In genomic region chr15:52528465-52529288, GRCh38 we compare ENCODE assay signal across 8 cellular contexts. TPM values are rescaled to one million over a fixed set of nuclear protein-coding genes. Genes with fewer than 3 reads are reported as not detected.
DNase-seq lines count a peak whose midpoint lies in the region; ATAC-seq, FAIRE-seq and TF ChIP-seq lines count a peak whose summit lies in the region.

Gene MYO5A (minus strand): TSS chr15:52528880. CDS start chr15:52528806, 74 bp downstream.

- DNase-seq in GM12864 (ENCODE audit: low read depth): peak; percentile 35
- DNase-seq in H54 (ENCODE audit: insufficient read length, low spot score): peak; percentile 57
- peak; percentile 81 for DNase-seq in LoVo (ENCODE audit: low spot score)
- peak; percentile 74 to 75 (median 74) for DNase-seq in T-helper 17 cell
- peak in 52 of 56 donors; percentile 34 to 88 (median 70) for DNase-seq in amygdala (lab: John Stamatoyannopoulos, UW)
- peak; percentile 74 to 92 (median 90) for DNase-seq in right cardiac atrium
- DNase-seq in renal cortical epithelial cell (ENCODE audit: low read depth): peak; percentile 34
- DNase-seq in aorta: peak; percentile 87 to 89

- H3K27ac ChIP-seq in right cardiac atrium (ENCODE audit: low read length) (peak within 1 kb of the TSS; percentile 81), aorta (ENCODE audit: low read depth in 1 of 2, low read length in 2 of 2) (peak within 1 kb of the TSS in 1 of 2 donors; percentile 62)

- H3K4me3 ChIP-seq in GM12864 (ENCODE audit: low read depth, low read length) (peak within 1 kb of the TSS; percentile 77), right cardiac atrium (ENCODE audit: low read length) (peak within 1 kb of the TSS; percentile 85), aorta (ENCODE audit: low read length in 2 of 2) (peak within 1 kb of the TSS; percentile 82 to 92)

- H3K9me3 ChIP-seq in T-helper 17 cell (ENCODE audit: control insufficient read depth, low read length, poor library complexity, severe bottlenecking) (no peaks in the 10 kb centered on the region), right cardiac atrium (ENCODE audit: control insufficient read depth, low read length) (no peaks in the 10 kb centered on the region), aorta (ENCODE audit: control insufficient read depth, low read length) (no peaks in the 10 kb centered on the region)

- H3K27me3 ChIP-seq in right cardiac atrium (ENCODE audit: control insufficient read depth, insufficient read depth) (no peaks in the 10 kb centered on the region), aorta (ENCODE audit: control insufficient read depth in 1 of 2, insufficient read depth in 2 of 2, low read length in 1 of 2) (no peaks in the 10 kb centered on the region)

- under 1% methylated on average over 103 of the region's 103 CpGs for WGBS in right cardiac atrium
- WGBS in aorta, 2 donors: 0 to 1% methylated on average over 56 to 103 of the region's 103 CpGs

- ATAC-seq in T-helper 17 cell: peak; percentile 90
- peak; percentile 94 for ATAC-seq in right cardiac atrium
- peak; percentile 88 for ATAC-seq in aorta (ENCODE audit: low FRiP score)

- no peaks in the 10 kb centered on the region for H3K4me1 ChIP-seq in right cardiac atrium (ENCODE audit: control insufficient read depth, insufficient read depth, low read length)
- H3K4me1 ChIP-seq in aorta (ENCODE audit: control insufficient read depth in 1 of 2, insufficient read depth in 2 of 2, low read length in 2 of 2): no peaks in the 10 kb centered on the region

- no peaks in the 10 kb centered on the region for H3K36me3 Mint-ChIP-seq in T-helper 17 cell (ENCODE audit: low read depth)

- peak within 1 kb of the TSS; percentile 91 for H3K27ac Mint-ChIP-seq in T-helper 17 cell

- H3K36me3 ChIP-seq in aorta (ENCODE audit: control insufficient read depth in 1 of 2, insufficient read depth in 2 of 2, low read length in 1 of 2): no peaks in the 10 kb centered on the region

- H3K4me3 Mint-ChIP-seq in T-helper 17 cell: peak within 1 kb of the TSS; percentile 95

- TF ChIP-seq CTCF in GM12864 (IDR thresholded peaks at IDR 0.05; ENCODE audit: low read depth, low read length, missing control alignments): no peak

- FAIRE-seq in H54 (lab: Jason Lieb, UNC): no peak

- no peaks in the 10 kb centered on the region for H3K27me3 Mint-ChIP-seq in T-helper 17 cell

- intact Hi-C loops in right cardiac atrium (cut with DNase I) (no loop called here), aorta (cut with DNase I) (loop anchor here in 1 of 2 donors (5.0 kb wide), 1 partner anchor 39 kb away; the partner anchor contains the start of gene ARPP19)

- peak; percentile 81 for TF ChIP-seq POLR2A in H54 (IDR thresholded peaks at IDR 0.05; ENCODE audit: low read depth, low read length)

- H3K4me1 Mint-ChIP-seq in T-helper 17 cell: peaks cover 33% of the 10 kb centered on the region

RNA-seq across cellular contexts. Expression of gene MYO5A, which starts in this region (rescaled TPM):
- total RNA-seq in T-helper 17 cell: 10 to 100 TPM; 50.6 to 58.4 TPM
- 10 to 100 TPM in 3 of 4 donors, 1 to 10 TPM in 1; 9.9 to 17.7 (median 11.3) TPM for total RNA-seq in right cardiac atrium
- polyA plus RNA-seq in right cardiac atrium: 4.1 TPM
- 37.0 and 71.3 TPM in 2 replicates for total RNA-seq in renal cortical epithelial cell
- total RNA-seq in aorta: 10 to 100 TPM; 34.5 to 42.1 TPM
- 1 to 10 TPM; 5.7 to 9.5 TPM for polyA plus RNA-seq in aorta

Comparison
In these comparisons a context has a peak if more than half of its experiments do, and no peak if none do; other contexts are left out.
1. DNase-seq: peak in every context shown above with its lines; median percentile 90 in right cardiac atrium; 88 in aorta; 81 in LoVo; 74 in T-helper 17 cell; 70 in amygdala; 57 in H54; 35 in GM12864; 34 in renal cortical epithelial cell.